8 cellular contexts compared by ENCODE assay signal in the genomic region with DNA sequence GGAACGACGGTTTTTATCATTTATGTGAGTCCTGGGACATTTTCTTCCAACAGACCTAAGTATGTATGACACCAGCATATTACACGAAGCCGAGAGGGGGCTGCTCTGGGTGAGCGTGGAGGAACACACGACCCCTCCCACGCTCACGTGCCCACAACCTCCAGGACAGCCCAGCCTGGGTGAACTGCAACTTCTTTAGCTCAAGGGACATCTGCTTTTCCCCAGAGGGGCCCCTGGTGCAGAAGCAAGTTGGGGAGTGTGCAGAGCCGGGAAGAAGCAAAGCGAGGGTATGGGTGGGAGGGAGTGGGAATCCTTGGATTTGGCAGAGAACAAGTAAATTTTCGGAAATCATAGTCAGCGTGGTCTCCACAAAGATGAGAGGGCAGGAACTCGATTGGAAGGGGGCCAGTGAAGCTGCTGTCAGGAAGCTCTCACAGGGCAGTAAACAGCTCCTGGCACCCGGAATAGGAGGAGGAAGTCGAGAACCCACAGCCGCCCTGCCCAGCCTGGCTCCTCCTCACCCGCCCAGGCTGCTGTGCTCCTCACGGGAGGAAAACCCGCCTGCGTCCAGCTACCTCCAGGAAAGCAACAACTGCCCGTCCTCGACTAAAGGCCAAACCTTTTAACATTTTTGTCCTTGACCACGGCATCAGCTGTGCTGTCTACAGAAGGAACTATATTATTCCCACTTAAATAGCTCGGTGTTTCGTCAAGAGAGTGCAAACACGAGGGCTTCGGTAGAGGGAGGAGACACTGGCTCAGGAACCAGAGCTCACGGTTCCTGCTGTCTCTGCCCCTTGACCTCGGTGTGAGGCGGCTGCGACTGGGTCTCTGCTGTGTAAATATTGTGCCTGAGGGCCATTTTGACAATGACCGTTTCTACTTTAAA. TPM values are rescaled to one million over a fixed set of nuclear protein-coding genes. Genes with fewer than 3 reads are reported as not detected.
DNase-seq lines count a peak whose midpoint lies in the region; ATAC-seq and TF ChIP-seq lines count a peak whose summit lies in the region.

No MANE protein-coding gene starts in this region.

- peaks cover 36% of the 10 kb centered on the region for H3K4me1 Mint-ChIP-seq in nephron progenitor cell
- H3K4me1 Mint-ChIP-seq in activated T-helper 2 cell treated with anti-CD3 and anti-CD28 coated beads, Interferon-gamma antibody, Interleukin-2, Interleukin-4, amounts not matched to agents 10 μg/mL and 5 μg/mL and 100 μg/mL, durations not matched to agents 14 hours and 24 hours and 36 hours (ENCODE audit: low read depth): peaks cover 28% of the 10 kb centered on the region

- no peak for TF ChIP-seq CTCF in nephron progenitor cell (IDR thresholded peaks at IDR 0.05)

- intact Hi-C loops in activated T-helper 2 cell treated with anti-CD3 and anti-CD28 coated beads, Interferon-gamma antibody, Interleukin-2, Interleukin-4, amounts not matched to agents 10 μg/mL and 5 μg/mL and 100 μg/mL, durations not matched to agents 14 hours and 24 hours and 36 hours (cut with micrococcal nuclease): no loop called here

- DNase-seq in GDM1 (lab: John Stamatoyannopoulos, UW) (peak; percentile 85), dermis blood vessel endothelial cell (peak; percentile 67), nephron progenitor cell (no peak), NCI-H2196 treated with DMSO at 0.1 percent for 48 hours (lab: John Stamatoyannopoulos, UW; ENCODE audit: unreplicated experiment) (no peak), iPS-NIHi11 (ENCODE audit: low spot score) (no peak)
- no peak for DNase-seq in activated T-helper 2 cell treated with anti-CD3 and anti-CD28 coated beads, Interferon-gamma antibody, Interleukin-2, Interleukin-4, amounts not matched to agents 10 μg/mL and 5 μg/mL and 100 μg/mL, durations not matched to agents 14 hours and 24 hours and 36 hours (ENCODE audit: low spot score)

- peak overlapping the region; percentile 88 for H3K27ac Mint-ChIP-seq in nephron progenitor cell
- H3K27ac Mint-ChIP-seq in activated T-helper 2 cell treated with anti-CD3 and anti-CD28 coated beads, Interferon-gamma antibody, Interleukin-2, Interleukin-4, amounts not matched to agents 10 μg/mL and 5 μg/mL and 100 μg/mL, durations not matched to agents 14 hours and 24 hours and 36 hours: no peak overlapping the region

- ATAC-seq in HG03045 (IDR thresholded peaks at IDR 0.05; ENCODE audit: unreplicated experiment): no peak

- H3K4me3 Mint-ChIP-seq in nephron progenitor cell: peak overlapping the region; percentile 42
- H3K4me3 Mint-ChIP-seq in activated T-helper 2 cell treated with anti-CD3 and anti-CD28 coated beads, Interferon-gamma antibody, Interleukin-2, Interleukin-4, amounts not matched to agents 10 μg/mL and 5 μg/mL and 100 μg/mL, durations not matched to agents 14 hours and 24 hours and 36 hours (ENCODE audit: low read depth): no peak overlapping the region

- H3K9me3 Mint-ChIP-seq in nephron progenitor cell: no peaks in the 10 kb centered on the region
- H3K9me3 Mint-ChIP-seq in activated T-helper 2 cell treated with anti-CD3 and anti-CD28 coated beads, Interferon-gamma antibody, Interleukin-2, Interleukin-4, amounts not matched to agents 10 μg/mL and 5 μg/mL and 100 μg/mL, durations not matched to agents 14 hours and 24 hours and 36 hours: no peaks in the 10 kb centered on the region

- H3K27me3 Mint-ChIP-seq in nephron progenitor cell (ENCODE audit: low read depth, poor library complexity): peaks cover 16% of the 10 kb centered on the region
- H3K27me3 Mint-ChIP-seq in activated T-helper 2 cell treated with anti-CD3 and anti-CD28 coated beads, Interferon-gamma antibody, Interleukin-2, Interleukin-4, amounts not matched to agents 10 μg/mL and 5 μg/mL and 100 μg/mL, durations not matched to agents 14 hours and 24 hours and 36 hours (ENCODE audit: low read depth): peaks cover 31% of the 10 kb centered on the region

- H3K36me3 Mint-ChIP-seq in nephron progenitor cell (ENCODE audit: low read depth): no peaks in the 10 kb centered on the region
- no peaks in the 10 kb centered on the region for H3K36me3 Mint-ChIP-seq in activated T-helper 2 cell treated with anti-CD3 and anti-CD28 coated beads, Interferon-gamma antibody, Interleukin-2, Interleukin-4, amounts not matched to agents 10 μg/mL and 5 μg/mL and 100 μg/mL, durations not matched to agents 14 hours and 24 hours and 36 hours (ENCODE audit: low read depth)

TF ChIP-seq in PFSK-1, 5 proteins besides CTCF, POLR2A, EP300 and RAD21:
- TF ChIP-seq POLR2AphosphoS5 (IDR thresholded peaks at IDR 0.05; ENCODE audit: low read depth, low read length) (no peak), SIN3A (IDR thresholded peaks at IDR 0.05; ENCODE audit: borderline replicate concordance, insufficient read depth, low read length) (no peak), TAF1 (IDR thresholded peaks at IDR 0.05; ENCODE audit: borderline replicate concordance, insufficient read depth, low read length) (no peak), FOXP2 (optimal IDR thresholded peaks at IDR 0.05; ENCODE audit: borderline replicate concordance, extremely low read depth, extremely low read length, insufficient read depth) (peak; percentile 67)

RNA-seq across cellular contexts. Expression of a gene that starts 17.2 kb away (rescaled TPM):
- not detected for polyA plus RNA-seq in PFSK-1 (2012; ENCODE audit: insufficient read length, low read depth)
- not detected in 2 replicates for total RNA-seq in dermis blood vessel endothelial cell
- not detected in 2 replicates for total RNA-seq in activated T-helper 2 cell treated with anti-CD3 and anti-CD28 coated beads, Interferon-gamma antibody, Interleukin-2, Interleukin-4, amounts not matched to agents 10 μg/mL and 5 μg/mL and 100 μg/mL, durations not matched to agents 14 hours and 24 hours and 36 hours

RNA-seq across cellular contexts. Expression of a gene that starts 29.5 kb away (rescaled TPM):
- polyA plus RNA-seq in PFSK-1 (2012; ENCODE audit: insufficient read length, low read depth): 11.0 TPM
- total RNA-seq in dermis blood vessel endothelial cell: 35.4 and 51.4 TPM in 2 replicates
- 13.7 and 13.9 TPM in 2 replicates for total RNA-seq in activated T-helper 2 cell treated with anti-CD3 and anti-CD28 coated beads, Interferon-gamma antibody, Interleukin-2, Interleukin-4, amounts not matched to agents 10 μg/mL and 5 μg/mL and 100 μg/mL, durations not matched to agents 14 hours and 24 hours and 36 hours

Comparison
In these comparisons a context has a peak if more than half of its experiments do, and no peak if none do; other contexts are left out.
1. DNase-seq: peak in GDM1 (single experiment) and dermis blood vessel endothelial cell (single experiment); none in nephron progenitor cell (single experiment), NCI-H2196 treated with DMSO at 0.1 percent for 48 hours (single experiment), activated T-helper 2 cell treated with anti-CD3 and anti-CD28 coated beads, Interferon-gamma antibody, Interleukin-2, Interleukin-4, amounts not matched to agents 10 μg/mL and 5 μg/mL and 100 μg/mL, durations not matched to agents 14 hours and 24 hours and 36 hours (single experiment) and iPS-NIHi11 (single experiment).